8 cellular contexts compared by ENCODE assay signal in genomic region chr7:155918720-155919399, GRCh38.
DNase-seq lines count a peak whose midpoint lies in the region; ATAC-seq lines count a peak whose summit lies in the region.
"Had no signal": no experiment of that assay in that cellular context is flagged by ENCODE, and none has a peak within 500 bp of the region (broad histone marks: within the 10 kb centered on the region; RNA-seq: fewer than 3 reads in every experiment).

No MANE protein-coding gene starts in this region.

- DNase-seq in HuH-7.5 (ENCODE audit: low spot score) = peak; percentile 79
- peak; percentile 93 for DNase-seq in astrocyte of the hippocampus (ENCODE audit: low read depth, low spot score)
- DNase-seq in iris pigment epithelial cell (ENCODE audit: low read depth) = peak; percentile 93
- peak; percentile 87 for DNase-seq in smooth muscle cell of the brain vasculature (ENCODE audit: low read depth, low spot score)
- DNase-seq in DMS114 treated with DMSO at 0.1 percent for 48 hours (lab: John Stamatoyannopoulos, UW; ENCODE audit: unreplicated experiment) = no peak
- DNase-seq: activated CD4-positive, alpha-beta T cell treated with anti-CD3 and anti-CD28 coated beads, Interleukin-2, amount 50 U/mL, for 4 hours had no signal

- ATAC-seq in GM18519 (IDR thresholded peaks at IDR 0.05; ENCODE audit: low FRiP score, unreplicated experiment) (no peak), GM19463 (IDR thresholded peaks at IDR 0.05; ENCODE audit: unreplicated experiment) (no peak)
